1 cellular context compared by ENCODE assay signal in the genomic region with DNA sequence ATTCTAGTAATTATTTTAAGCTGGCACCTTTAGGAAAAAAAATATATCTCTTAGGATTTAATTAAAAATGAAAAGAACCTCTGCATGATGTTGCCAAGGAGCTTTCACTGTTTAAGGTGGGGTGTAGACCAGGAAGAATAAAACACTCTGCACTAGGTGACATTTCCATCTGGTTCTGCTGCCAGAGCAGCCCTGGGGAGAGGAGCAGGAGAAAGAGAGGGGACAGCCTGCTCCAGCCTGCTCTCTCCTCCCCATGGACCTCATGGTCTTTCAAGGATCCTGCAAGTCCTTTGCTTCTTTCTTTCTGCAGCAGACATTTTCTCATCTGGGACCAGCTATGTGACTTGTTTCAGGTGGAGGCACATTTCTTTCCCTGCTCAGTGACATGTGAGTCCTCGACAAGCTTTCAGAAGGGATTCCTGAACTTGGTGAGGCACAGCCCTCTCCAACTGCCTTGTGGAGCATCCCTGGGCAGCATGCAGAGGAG.
TF ChIP-seq lines count a peak whose summit lies in the region.

No MANE protein-coding gene starts in this region.

TF ChIP-seq in HepG2, 621 proteins besides CTCF, POLR2A, EP300 and RAD21 (continued from another document):
- TF ChIP-seq, protein P1, sequence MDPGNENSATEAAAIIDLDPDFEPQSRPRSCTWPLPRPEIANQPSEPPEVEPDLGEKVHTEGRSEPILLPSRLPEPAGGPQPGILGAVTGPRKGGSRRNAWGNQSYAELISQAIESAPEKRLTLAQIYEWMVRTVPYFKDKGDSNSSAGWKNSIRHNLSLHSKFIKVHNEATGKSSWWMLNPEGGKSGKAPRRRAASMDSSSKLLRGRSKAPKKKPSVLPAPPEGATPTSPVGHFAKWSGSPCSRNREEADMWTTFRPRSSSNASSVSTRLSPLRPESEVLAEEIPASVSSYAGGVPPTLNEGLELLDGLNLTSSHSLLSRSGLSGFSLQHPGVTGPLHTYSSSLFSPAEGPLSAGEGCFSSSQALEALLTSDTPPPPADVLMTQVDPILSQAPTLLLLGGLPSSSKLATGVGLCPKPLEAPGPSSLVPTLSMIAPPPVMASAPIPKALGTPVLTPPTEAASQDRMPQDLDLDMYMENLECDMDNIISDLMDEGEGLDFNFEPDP (CRISPR knock-in tag; conservative IDR thresholded peaks at IDR 0.05), result 0 out of 2 replicates have a peak, but pooled peaks have one; percentile 38
